Comparison of ENCODE assay signal across 16 cellular contexts in genomic region chrX:19721726-19722370, GRCh38.
DNase-seq lines count a peak whose midpoint lies in the region; ATAC-seq and TF ChIP-seq lines count a peak whose summit lies in the region.
"Had no signal": no experiment of that assay in that cellular context is flagged by ENCODE, and none has a peak within 500 bp of the region (broad histone marks: within the 10 kb centered on the region; RNA-seq: fewer than 3 reads in every experiment).

No MANE protein-coding gene starts in this region.

- H3K4me3 ChIP-seq in retinal pigment epithelial cell (ENCODE audit: low read length), result no peak overlapping the region
- H3K4me3 ChIP-seq: gastrocnemius medialis had no signal

- intact Hi-C loops in posterior vena cava (cut with DNase I), result no loop called here

- TF ChIP-seq CTCF in retinal pigment epithelial cell (conservative IDR thresholded peaks at IDR 0.05; ENCODE audit: low read depth, low read length), result no peak

- DNase-seq in DMS 273 (lab: John Stamatoyannopoulos, UW; ENCODE audit: unreplicated experiment) (peak; percentile 41), DMS 273 treated with DMSO at 0.1 percent for 48 hours (lab: John Stamatoyannopoulos, UW) (no peak), anterior cingulate cortex (lab: John Stamatoyannopoulos, UW) (peak in 51 of 58 donors; percentile 1 to 72 (median 26)), kidney tubule cell (ENCODE audit: low spot score) (peak; percentile 79), retinal pigment epithelial cell (ENCODE audit: low read depth) (peak; percentile 35), posterior vena cava (ENCODE audit: low spot score) (no peak), SW 1271 (lab: John Stamatoyannopoulos, UW) (no peak)
- DNase-seq: activated CD4-positive, CD25-positive, alpha-beta regulatory T cell treated with anti-CD3 and anti-CD28 coated beads, Interleukin-2, amount 50 U/mL, for 72 hours; activated naive CD4-positive, alpha-beta T cell treated with anti-CD3 and anti-CD28 coated beads, Interleukin-2, amount 50 U/mL, for 16 hours; CD4-positive, CD25-positive, alpha-beta regulatory T cell; gastrocnemius medialis; Karpas-422; NCI-H187; NCI-H774; T-helper 17 cell had no signal

- no peak for ATAC-seq in GM18519 (IDR thresholded peaks at IDR 0.05; ENCODE audit: low FRiP score, unreplicated experiment)
- ATAC-seq: gastrocnemius medialis, T-helper 17 cell had no signal

Comparison
In these comparisons a context has a peak if more than half of its experiments do, and no peak if none do; other contexts are left out.
1. DNase-seq: peak in DMS 273 (single experiment), anterior cingulate cortex (51 of 58), kidney tubule cell (single experiment) and retinal pigment epithelial cell (single experiment); none in DMS 273 treated with DMSO at 0.1 percent for 48 hours (single experiment), posterior vena cava (single experiment) and SW 1271 (0 of 2).